In the genomic region with DNA sequence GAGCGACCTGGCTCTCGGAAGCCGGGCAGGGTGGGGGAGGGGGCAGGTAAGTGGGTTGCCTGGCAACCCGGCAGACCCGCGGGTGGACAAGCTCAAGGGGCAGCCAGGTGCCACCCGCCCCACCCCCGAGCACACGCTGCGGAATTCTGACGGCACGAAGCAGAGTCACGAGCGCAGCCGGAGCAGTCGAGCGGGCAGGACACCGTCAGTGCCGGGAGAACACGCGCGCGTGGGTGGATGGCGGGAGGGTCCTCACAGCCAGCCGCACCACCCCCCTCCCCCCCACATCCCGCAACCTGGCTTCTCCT, we compare ENCODE assay signal across 9 cellular contexts.
DNase-seq lines count a peak whose midpoint lies in the region; ATAC-seq and TF ChIP-seq lines count a peak whose summit lies in the region.
"Had no signal": no experiment of that assay in that cellular context is flagged by ENCODE, and none has a peak within 500 bp of the region (broad histone marks: within the 10 kb centered on the region; RNA-seq: fewer than 3 reads in every experiment).

No MANE protein-coding gene starts in this region.

- H3K9ac ChIP-seq in mammary epithelial cell (ENCODE audit: insufficient read depth, low read length) (no peak overlapping the region), smooth muscle cell (ENCODE audit: low read depth) (no peak overlapping the region)

- intact Hi-C loops in mammary epithelial cell (cut with micrococcal nuclease): no loop called here

- no TSS peak for BruUV-seq in mammary epithelial cell (replicated peaks; lab: Mats Ljungman, UMichigan)

- no peak for TF ChIP-seq CTCF in mammary epithelial cell (conservative IDR thresholded peaks at IDR 0.05 in 1 of 2, IDR thresholded peaks at IDR 0.05 in 1 of 2; ENCODE audit: extremely low read depth in 1 of 2, insufficient read depth in 1 of 2, low read depth in 1 of 2, low read length in 2 of 2)
- no peak for TF ChIP-seq CTCF in smooth muscle cell (IDR thresholded peaks at IDR 0.05; ENCODE audit: borderline replicate concordance, insufficient read depth, poor library complexity, severe bottlenecking)

- no peaks in the 10 kb centered on the region for H3K27me3 ChIP-seq in mammary epithelial cell (ENCODE audit: insufficient read depth, low read length)
- peaks cover 17% of the 10 kb centered on the region for H3K27me3 ChIP-seq in smooth muscle cell (ENCODE audit: low read depth)

- H3K4me3 ChIP-seq in mammary epithelial cell (replicated peaks in 1 of 3; ENCODE audit: insufficient read depth in 1 of 3, low read depth in 2 of 3, low read length in 3 of 3): peak overlapping the region in 2 of 3 experiments; percentile 18 to 41
- peak overlapping the region; percentile 36 for H3K4me3 ChIP-seq in smooth muscle cell

- in situ Hi-C loops in mammary epithelial cell (cut with MboI; ENCODE audit: low sequenced_read_pairs in 2 of 2): no loop called here

- dilution Hi-C loops in mammary epithelial cell (cut with HindIII; ENCODE audit: low sequenced_read_pairs): no loop called here

- WGBS in mammary epithelial cell (ENCODE audit: low coverage, missing lambda C conversion rate): 11% methylated on average over 3 of the region's 26 CpGs
- WGBS in smooth muscle cell (ENCODE audit: low lambda C conversion rate): 10% methylated on average over 20 of the region's 26 CpGs

- CTCF ChIA-PET in mammary epithelial cell (lab: Charles Lee; ENCODE audit: low non-redundant PET): no interaction called here

- H3K36me3 ChIP-seq in mammary epithelial cell (ENCODE audit: insufficient read depth, low read length): no peaks in the 10 kb centered on the region
- H3K36me3 ChIP-seq in smooth muscle cell (ENCODE audit: low read depth): no peaks in the 10 kb centered on the region

- H3K27ac ChIP-seq in mammary epithelial cell (ENCODE audit: insufficient read depth, low read depth, low read length) (no peak overlapping the region), smooth muscle cell (ENCODE audit: low read depth) (no peak overlapping the region)

- peak; percentile 19 for DNase-seq in DMS79 treated with DMSO at 0.1 percent for 48 hours (lab: John Stamatoyannopoulos, UW)
- no peak for DNase-seq in DMS79 (lab: John Stamatoyannopoulos, UW)
- DNase-seq in mammary epithelial cell: no peak
- peak; percentile 38 for DNase-seq in iPS-NIHi7 (ENCODE audit: extremely low spot score)
- DNase-seq in smooth muscle cell (lab: John Stamatoyannopoulos, UW; ENCODE audit: unreplicated experiment): no peak
- DNase-seq: immature natural killer cell had no signal

- no peaks in the 10 kb centered on the region for H3K79me2 ChIP-seq in mammary epithelial cell (ENCODE audit: insufficient read depth, low read length)
- no peaks in the 10 kb centered on the region for H3K79me2 ChIP-seq in smooth muscle cell (ENCODE audit: low read depth)

- no peak for ATAC-seq in HG03175 (IDR thresholded peaks at IDR 0.05; ENCODE audit: unreplicated experiment)
- ATAC-seq in HG03460 (IDR thresholded peaks at IDR 0.05; ENCODE audit: unreplicated experiment): no peak
- ATAC-seq in HG02588 (IDR thresholded peaks at IDR 0.05; ENCODE audit: unreplicated experiment): no peak

- H3F3A ChIP-seq in smooth muscle cell (ENCODE audit: low read depth): no peaks in the 10 kb centered on the region

- H3K4me2 ChIP-seq in mammary epithelial cell (ENCODE audit: insufficient read depth, low read depth, low read length) (peak overlapping the region; percentile 74), smooth muscle cell (peak overlapping the region; percentile 78)

- no peaks in the 10 kb centered on the region for H4K20me1 ChIP-seq in mammary epithelial cell (ENCODE audit: insufficient read depth, low read length)
- no peaks in the 10 kb centered on the region for H4K20me1 ChIP-seq in smooth muscle cell (ENCODE audit: low read depth)

- H3K9me3 ChIP-seq in mammary epithelial cell (replicated peaks; ENCODE audit: insufficient read depth, low read length) (no peaks in the 10 kb centered on the region), smooth muscle cell (replicated peaks; ENCODE audit: low read depth) (no peaks in the 10 kb centered on the region)

- H3K4me1 ChIP-seq in mammary epithelial cell (ENCODE audit: insufficient read depth, low read length): peaks cover 17% of the 10 kb centered on the region
- peaks cover 4% of the 10 kb centered on the region for H3K4me1 ChIP-seq in smooth muscle cell (ENCODE audit: low read depth)

- H2AFZ ChIP-seq in mammary epithelial cell (ENCODE audit: low read depth, low read length) (peak overlapping the region; percentile 31), smooth muscle cell (ENCODE audit: low read depth) (no peak overlapping the region)

Comparison
In these comparisons a context has a peak if more than half of its experiments do, and no peak if none do; other contexts are left out.
1. DNase-seq: peak in DMS79 treated with DMSO at 0.1 percent for 48 hours (single experiment) and iPS-NIHi7 (single experiment); none in DMS79 (single experiment), mammary epithelial cell (single experiment) and smooth muscle cell (single experiment).